ENCODE assay signal across 1 cellular context in the genomic region with DNA sequence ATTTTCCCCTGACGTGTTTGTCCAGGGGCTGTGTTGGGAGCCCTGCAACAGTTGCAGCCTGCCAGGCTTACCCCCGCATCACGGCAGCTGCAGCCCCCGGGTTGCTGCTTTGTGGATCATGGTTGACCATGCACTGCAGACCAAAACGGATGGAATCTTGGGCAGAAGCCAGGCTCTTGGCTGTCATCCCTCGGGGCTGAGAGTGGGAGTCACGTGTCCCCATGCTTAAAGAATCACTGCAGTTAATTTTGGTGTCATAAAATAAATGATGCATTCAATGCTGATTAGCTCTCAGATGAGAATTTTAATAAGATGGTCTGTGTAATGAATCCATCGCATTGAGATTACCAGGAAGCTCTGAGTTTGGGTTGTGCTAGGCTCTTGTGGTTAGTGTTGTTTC.
A peak's percentile ranks its signal among the peaks of the same experiment; 100 is the strongest.
TF ChIP-seq lines count a peak whose summit lies in the region.

No MANE protein-coding gene starts in this region.

TF ChIP-seq in HEK293, 187 proteins besides CTCF, POLR2A, EP300 and RAD21 (continued from another document):
- TF ChIP-seq TSHZ1 (tag by site-specific recombination; IDR thresholded peaks at IDR 0.05; ENCODE audit: borderline replicate concordance), result 0 out of 2 replicates have a peak, but pooled peaks have one; percentile 18
- TF ChIP-seq, protein P1, sequence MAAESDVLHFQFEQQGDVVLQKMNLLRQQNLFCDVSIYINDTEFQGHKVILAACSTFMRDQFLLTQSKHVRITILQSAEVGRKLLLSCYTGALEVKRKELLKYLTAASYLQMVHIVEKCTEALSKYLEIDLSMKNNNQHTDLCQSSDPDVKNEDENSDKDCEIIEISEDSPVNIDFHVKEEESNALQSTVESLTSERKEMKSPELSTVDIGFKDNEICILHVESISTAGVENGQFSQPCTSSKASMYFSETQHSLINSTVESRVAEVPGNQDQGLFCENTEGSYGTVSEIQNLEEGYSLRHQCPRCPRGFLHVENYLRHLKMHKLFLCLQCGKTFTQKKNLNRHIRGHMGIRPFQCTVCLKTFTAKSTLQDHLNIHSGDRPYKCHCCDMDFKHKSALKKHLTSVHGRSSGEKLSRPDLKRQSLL (tag by site-specific recombination; IDR thresholded peaks at IDR 0.05), result no peak
- TF ChIP-seq OSR2 (tag by site-specific recombination; IDR thresholded peaks at IDR 0.05), result peak; percentile 76
- TF ChIP-seq PRDM6 (tag by site-specific recombination; IDR thresholded peaks at IDR 0.05), result 0 out of 2 replicates have a peak, but pooled peaks have one; percentile 36
- TF ChIP-seq ZNF366 (tag by site-specific recombination; conservative IDR thresholded peaks at IDR 0.05), result 0 out of 2 replicates have a peak, but pooled peaks have one; percentile 22
